ENCODE assay signal across 8 cellular contexts in genomic region chr5:83368317-83368716, GRCh38.
DNase-seq lines count a peak whose midpoint lies in the region; ATAC-seq and TF ChIP-seq lines count a peak whose summit lies in the region.

No MANE protein-coding gene starts in this region.

- no peak for TF ChIP-seq CTCF in omental fat pad (IDR thresholded peaks at IDR 0.05)

- DNase-seq in amniotic epithelial cell (ENCODE audit: low read depth) (peak; percentile 64), omental fat pad (ENCODE audit: low spot score) (no peak), cortex of kidney (lab: John Stamatoyannopoulos, UW) (no peak), NCI-H2171 treated with DMSO at 0.1 percent for 48 hours (lab: John Stamatoyannopoulos, UW) (no peak), putamen (ENCODE audit: low spot score) (no peak), HuH-7.5 (ENCODE audit: low spot score) (no peak)

- ATAC-seq in GM18868 (IDR thresholded peaks at IDR 0.05; ENCODE audit: unreplicated experiment) (peak; percentile 36), HG03045 (IDR thresholded peaks at IDR 0.05; ENCODE audit: unreplicated experiment) (peak; percentile 46), omental fat pad (ENCODE audit: low FRiP score) (peak; percentile 84)
